Comparison of ENCODE assay signal across 8 cellular contexts in genomic region chr12:57846577-57847319, GRCh38. TPM values are rescaled to one million over a fixed set of nuclear protein-coding genes. Genes with fewer than 3 reads are reported as not detected.
A peak's percentile ranks its signal among the peaks of the same experiment; 100 is the strongest.
DNase-seq lines count a peak whose midpoint lies in the region; ATAC-seq and TF ChIP-seq lines count a peak whose summit lies in the region.

A gene with protein sequence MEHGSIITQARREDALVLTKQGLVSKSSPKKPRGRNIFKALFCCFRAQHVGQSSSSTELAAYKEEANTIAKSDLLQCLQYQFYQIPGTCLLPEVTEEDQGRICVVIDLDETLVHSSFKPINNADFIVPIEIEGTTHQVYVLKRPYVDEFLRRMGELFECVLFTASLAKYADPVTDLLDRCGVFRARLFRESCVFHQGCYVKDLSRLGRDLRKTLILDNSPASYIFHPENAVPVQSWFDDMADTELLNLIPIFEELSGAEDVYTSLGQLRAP (minus strand): TSS chr12:57846729. CDS start chr12:57846435, 294 bp downstream.

- peak within 1 kb of the TSS; percentile 94 for H3K27ac ChIP-seq in KOPT-K1 (ENCODE audit: low read depth, low read length, poor library complexity, severe bottlenecking)
- H3K27ac ChIP-seq in Peyer's patch = peak within 1 kb of the TSS; percentile 97 to 100 (median 100)
- peak within 1 kb of the TSS; percentile 97 to 98 for H3K27ac ChIP-seq in mucosa of rectum (ENCODE audit: low read depth in 2 of 2, low read length in 2 of 2)

- peak within 1 kb of the TSS; percentile 88 for H3K27ac Mint-ChIP-seq in Caco-2 (ENCODE audit: unreplicated experiment)

- no peak for TF ChIP-seq CTCF in Caco-2 (IDR thresholded peaks at IDR 0.05; ENCODE audit: insufficient read depth in 1 of 2, low read depth in 1 of 2, low read length in 1 of 2, severe bottlenecking in 1 of 2, unreplicated experiment in 1 of 2)
- no peak for TF ChIP-seq CTCF in Peyer's patch (IDR thresholded peaks at IDR 0.05)

- peaks cover 20% of the 10 kb centered on the region for H3K36me3 Mint-ChIP-seq in Caco-2 (ENCODE audit: insufficient read depth, unreplicated experiment)
- H3K36me3 Mint-ChIP-seq in activated T-cell treated with anti-CD3 and anti-CD28 coated beads, Interleukin-2, amount 50 U/mL, for 4 hours (ENCODE audit: insufficient read depth) = no peaks in the 10 kb centered on the region

- peak; percentile 46 for ATAC-seq in GM21619 (IDR thresholded peaks at IDR 0.05; ENCODE audit: unreplicated experiment)
- peak; percentile 29 to 31 for ATAC-seq in activated T-cell treated with anti-CD3 and anti-CD28 coated beads, Interleukin-2, amount 50 U/mL, for 4 hours

- POLR2A ChIA-PET in Caco-2 (lab: Charles Lee) = interaction anchor here (0.6 to 1.1 kb wide), 5 partner anchors 18 to 75 kb away, joined by 3 to 7 read pairs (median 3); partner anchors contain the start of gene EEF1AKMT3

- H3K36me3 ChIP-seq in Caco-2 (ENCODE audit: control insufficient read depth, insufficient read depth, low read length) (no peaks in the 10 kb centered on the region), KOPT-K1 (ENCODE audit: insufficient read depth, low read length) (no peaks in the 10 kb centered on the region), Peyer's patch (no peaks in the 10 kb centered on the region), mucosa of rectum (ENCODE audit: control insufficient read depth in 2 of 2, insufficient read depth in 2 of 2, low read length in 2 of 2) (peaks cover 0 to 3% of the 10 kb centered on the region in 2 donors)

- no TSS peak for BruUV-seq in Caco-2 (replicated peaks; lab: Mats Ljungman, UMichigan)

- no peaks in the 10 kb centered on the region; the same call in 1 of the 2 replicates for H3K27me3 ChIP-seq in Caco-2 (replicated peaks; ENCODE audit: control insufficient read depth, insufficient read depth, low read length)
- no peaks in the 10 kb centered on the region for H3K27me3 ChIP-seq in Peyer's patch
- H3K27me3 ChIP-seq in mucosa of rectum (ENCODE audit: control insufficient read depth in 2 of 2, insufficient read depth in 2 of 2, low read length in 2 of 2) = no peaks in the 10 kb centered on the region

- no peaks in the 10 kb centered on the region for H3K9me3 Mint-ChIP-seq in Caco-2 (ENCODE audit: unreplicated experiment)
- no peaks in the 10 kb centered on the region for H3K9me3 Mint-ChIP-seq in activated T-cell treated with anti-CD3 and anti-CD28 coated beads, Interleukin-2, amount 50 U/mL, for 4 hours

- peak; percentile 51 to 88 for TF ChIP-seq POLR2A in Peyer's patch (IDR thresholded peaks at IDR 0.05)
- no peak for TF ChIP-seq POLR2A in erythroblast (IDR thresholded peaks at IDR 0.05; ENCODE audit: low read length)

- H3K27me3 Mint-ChIP-seq in Caco-2 (ENCODE audit: insufficient read depth, unreplicated experiment) = peaks cover 3% of the 10 kb centered on the region
- peaks cover 8% of the 10 kb centered on the region for H3K27me3 Mint-ChIP-seq in activated T-cell treated with anti-CD3 and anti-CD28 coated beads, Interleukin-2, amount 50 U/mL, for 4 hours (ENCODE audit: low read depth)

- peaks cover 24% of the 10 kb centered on the region for H3K4me1 ChIP-seq in Caco-2
- peaks cover 6 to 35% (median 21%) of the 10 kb centered on the region in 4 donors for H3K4me1 ChIP-seq in Peyer's patch
- peaks cover 28 to 30% of the 10 kb centered on the region in 2 donors for H3K4me1 ChIP-seq in mucosa of rectum (ENCODE audit: control insufficient read depth in 2 of 2, insufficient read depth in 2 of 2, low read length in 2 of 2)

- H3K4me1 Mint-ChIP-seq in Caco-2 (ENCODE audit: low read depth, unreplicated experiment) = peaks cover 20% of the 10 kb centered on the region
- H3K4me1 Mint-ChIP-seq in activated T-cell treated with anti-CD3 and anti-CD28 coated beads, Interleukin-2, amount 50 U/mL, for 4 hours (ENCODE audit: low read depth) = peaks cover 46% of the 10 kb centered on the region

- no peaks in the 10 kb centered on the region for H3K9me3 ChIP-seq in Caco-2
- H3K9me3 ChIP-seq in KOPT-K1 (ENCODE audit: insufficient read depth, low read length, poor library complexity, severe bottlenecking) = no peaks in the 10 kb centered on the region
- no peaks in the 10 kb centered on the region for H3K9me3 ChIP-seq in Peyer's patch
- H3K9me3 ChIP-seq in mucosa of rectum (ENCODE audit: control insufficient read depth in 2 of 2, low read length in 2 of 2) = no peaks in the 10 kb centered on the region

- intact Hi-C loops in Caco-2 (cut with micrococcal nuclease; ENCODE audit: unreplicated experiment) = loop anchor here (1.0 to 2.0 kb wide), 3 partner anchors 15 to 19 kb away; no protein-coding TSS in a partner anchor

- H3K9ac ChIP-seq in mucosa of rectum (ENCODE audit: low read depth in 1 of 2, low read length in 2 of 2) = peak within 1 kb of the TSS; percentile 98 to 99

- peak within 1 kb of the TSS; percentile 76 for H3K4me3 Mint-ChIP-seq in Caco-2 (ENCODE audit: unreplicated experiment)
- peak within 1 kb of the TSS; percentile 84 for H3K4me3 Mint-ChIP-seq in activated T-cell treated with anti-CD3 and anti-CD28 coated beads, Interleukin-2, amount 50 U/mL, for 4 hours

- CTCF ChIA-PET in Caco-2 (lab: Charles Lee) = interaction anchor here (0.6 to 1.2 kb wide), 4 partner anchors 58 to 95 kb away, joined by 3 to 7 read pairs (median 4); partner anchors contain the start of gene CDK4

- DNase-seq in Caco-2 = peak; percentile 99
- peak; percentile 98 to 100 (median 99) for DNase-seq in Peyer's patch
- peak; percentile 90 for DNase-seq in activated T-cell treated with anti-CD3 and anti-CD28 coated beads, Interleukin-2, amount 50 U/mL, for 4 hours
- peak; percentile 93 to 96 for DNase-seq in erythroblast (lab: John Stamatoyannopoulos, UW)
- DNase-seq in stimulated activated CD8-positive, alpha-beta memory T cell treated with anti-CD3 and anti-CD28 coated beads, Interleukin-4, amount 100 ng/mL, for 4 hours (ENCODE audit: low read depth in 2 of 2, low spot score in 1 of 2) = peak; percentile 63 to 82

- peak within 1 kb of the TSS; percentile 98 for H3K4me3 ChIP-seq in Caco-2 (ENCODE audit: low read depth, low read length)
- peak within 1 kb of the TSS; percentile 88 to 99 (median 98) for H3K4me3 ChIP-seq in Peyer's patch
- H3K4me3 ChIP-seq in mucosa of rectum (ENCODE audit: low read length in 2 of 2) = peak within 1 kb of the TSS; percentile 90 to 96

RNA-seq across cellular contexts. Expression of the gene that starts here (rescaled TPM):
- 103 and 117 TPM in 2 replicates for total RNA-seq in Caco-2 (2022)
- 100 to 1,000 TPM in 3 of 4 donors, 10 to 100 TPM in 1; 87.5 to 196 (median 128) TPM for total RNA-seq in Peyer's patch
- 10 to 100 TPM; 30.9 to 41.7 (median 35.3) TPM for total RNA-seq in activated T-cell treated with anti-CD3 and anti-CD28 coated beads, Interleukin-2, amount 50 U/mL, for 4 hours

Comparison
In these comparisons a context has a peak if more than half of its experiments do, and no peak if none do; other contexts are left out.
1. Peak in every context shown above with its lines: DNase-seq, ATAC-seq, H3K4me3 ChIP-seq and H3K27ac ChIP-seq.